11 cellular contexts compared by ENCODE assay signal in genomic region chr18:79476918-79477685, GRCh38.
DNase-seq lines count a peak whose midpoint lies in the region; ATAC-seq and TF ChIP-seq lines count a peak whose summit lies in the region.
"Had no signal": no experiment of that assay in that cellular context is flagged by ENCODE, and none has a peak within 500 bp of the region (broad histone marks: within the 10 kb centered on the region; RNA-seq: fewer than 3 reads in every experiment).

No MANE protein-coding gene starts in this region.

- TF ChIP-seq POLR2A in right lobe of liver (IDR thresholded peaks at IDR 0.05) = no peak
- TF ChIP-seq POLR2A in tibial nerve (IDR thresholded peaks at IDR 0.05) = no peak

- no peaks in the 10 kb centered on the region for H3K36me3 ChIP-seq in right lobe of liver
- peaks cover 0 to 35% (median 0%) of the 10 kb centered on the region in 3 donors for H3K36me3 ChIP-seq in tibial nerve

- intact Hi-C loops in left cardiac atrium (cut with DNase I) = no loop called here
- intact Hi-C loops in cardiac septum (cut with DNase I) = no loop called here
- intact Hi-C loops in right lobe of liver (cut with DNase I) = no loop called here
- intact Hi-C loops in activated T-helper 1 cell treated with anti-CD3 and anti-CD28 coated beads, Interleukin-12 subunit alpha, Interleukin-12 subunit beta, Interleukin-2, Interleukin-4 antibody, amounts not matched to agents 30 ng/mL and 10 ng/mL and 1 ng/mL, durations not matched to agents 14 hours and 24 hours and 36 hours (cut with micrococcal nuclease) = no loop called here

- DNase-seq in left cardiac atrium = peak; percentile 11
- DNase-seq in cardiac septum (ENCODE audit: low spot score) = no peak
- peak in 2 of 3 donors; percentile 3 to 13 for DNase-seq in right lobe of liver
- DNase-seq in tibial nerve (ENCODE audit: low spot score in 2 of 2) = no peak
- DNase-seq in central memory CD4-positive, alpha-beta T cell = no peak
- DNase-seq in activated T-helper 1 cell treated with anti-CD3 and anti-CD28 coated beads, Interleukin-12 subunit alpha, Interleukin-12 subunit beta, Interleukin-2, Interleukin-4 antibody, amounts not matched to agents 30 ng/mL and 10 ng/mL and 1 ng/mL, durations not matched to agents 14 hours and 24 hours and 36 hours (ENCODE audit: low spot score) = no peak
- no peak for DNase-seq in activated CD4-positive, alpha-beta T cell treated with anti-CD3 and anti-CD28 coated beads, Interleukin-2, amount 10 ng/mL, durations not matched to agents 7 days and 5 days
- DNase-seq: activated effector memory CD4-positive, alpha-beta T cell treated with anti-CD3 and anti-CD28 coated beads, Interleukin-2, amount 50 U/mL, for 16 hours had no signal

- peak; percentile 12 to 16 for TF ChIP-seq EP300 in tibial nerve (IDR thresholded peaks at IDR 0.05)

- peaks cover 31% of the 10 kb centered on the region for H3K36me3 Mint-ChIP-seq in activated T-helper 17 cell treated with anti-CD3 and anti-CD28 coated beads, Interleukin-2, amount 50 U/mL, for 72 hours (ENCODE audit: low read depth)
- peaks cover 14% of the 10 kb centered on the region for H3K36me3 Mint-ChIP-seq in activated T-helper 1 cell treated with anti-CD3 and anti-CD28 coated beads, Interleukin-12 subunit alpha, Interleukin-12 subunit beta, Interleukin-2, Interleukin-4 antibody, amounts not matched to agents 30 ng/mL and 10 ng/mL and 1 ng/mL, durations not matched to agents 14 hours and 24 hours and 36 hours (ENCODE audit: low read depth)
- peaks cover 6% of the 10 kb centered on the region for H3K36me3 Mint-ChIP-seq in activated CD4-positive, alpha-beta T cell treated with anti-CD3 and anti-CD28 coated beads, Interleukin-2, amount 10 ng/mL, durations not matched to agents 7 days and 5 days (ENCODE audit: low read depth)

- no peak for TF ChIP-seq CTCF in right lobe of liver (IDR thresholded peaks at IDR 0.05)
- TF ChIP-seq CTCF in tibial nerve (IDR thresholded peaks at IDR 0.05) = no peak

- peaks cover 3% of the 10 kb centered on the region for H3K4me1 Mint-ChIP-seq in activated T-helper 17 cell treated with anti-CD3 and anti-CD28 coated beads, Interleukin-2, amount 50 U/mL, for 72 hours
- no peaks in the 10 kb centered on the region for H3K4me1 Mint-ChIP-seq in activated T-helper 1 cell treated with anti-CD3 and anti-CD28 coated beads, Interleukin-12 subunit alpha, Interleukin-12 subunit beta, Interleukin-2, Interleukin-4 antibody, amounts not matched to agents 30 ng/mL and 10 ng/mL and 1 ng/mL, durations not matched to agents 14 hours and 24 hours and 36 hours (ENCODE audit: low read depth)
- peaks cover 5% of the 10 kb centered on the region for H3K4me1 Mint-ChIP-seq in activated CD4-positive, alpha-beta T cell treated with anti-CD3 and anti-CD28 coated beads, Interleukin-2, amount 10 ng/mL, durations not matched to agents 7 days and 5 days

- WGBS in right lobe of liver (ENCODE audit: insufficient coverage, low coverage, low lambda C conversion rate, missing lambda C conversion rate) = 79% methylated on average over 2 of the region's 18 CpGs
- 65 to 72% methylated on average over 18 of the region's 18 CpGs for WGBS in tibial nerve, 2 donors

- H3K4me3 ChIP-seq in right lobe of liver (no peak overlapping the region), tibial nerve (no peak overlapping the region)
- H3K4me3 ChIP-seq: lower lobe of right lung had no signal

- H3K27ac ChIP-seq in right lobe of liver (no peak overlapping the region), tibial nerve (peak overlapping the region in 1 of 4 donors; percentile 34)
- H3K27ac ChIP-seq: lower lobe of right lung had no signal

- POLR2A ChIA-PET in activated CD4-positive, alpha-beta T cell treated with anti-CD3 and anti-CD28 coated beads, Interleukin-2, amount 10 ng/mL, durations not matched to agents 7 days and 5 days (lab: Charles Lee) = no interaction called here

- H3K27me3 ChIP-seq in right lobe of liver (no peaks in the 10 kb centered on the region), tibial nerve (no peaks in the 10 kb centered on the region)

- H3K4me1 ChIP-seq in right lobe of liver = no peaks in the 10 kb centered on the region
- peaks cover 0 to 18% (median 0%) of the 10 kb centered on the region in 4 donors for H3K4me1 ChIP-seq in tibial nerve
- H3K4me1 ChIP-seq: lower lobe of right lung had no signal

- peak overlapping the region; percentile 43 for H3K27ac Mint-ChIP-seq in activated T-helper 17 cell treated with anti-CD3 and anti-CD28 coated beads, Interleukin-2, amount 50 U/mL, for 72 hours
- H3K27ac Mint-ChIP-seq in activated T-helper 1 cell treated with anti-CD3 and anti-CD28 coated beads, Interleukin-12 subunit alpha, Interleukin-12 subunit beta, Interleukin-2, Interleukin-4 antibody, amounts not matched to agents 30 ng/mL and 10 ng/mL and 1 ng/mL, durations not matched to agents 14 hours and 24 hours and 36 hours = no peak overlapping the region
- no peak overlapping the region for H3K27ac Mint-ChIP-seq in activated CD4-positive, alpha-beta T cell treated with anti-CD3 and anti-CD28 coated beads, Interleukin-2, amount 10 ng/mL, durations not matched to agents 7 days and 5 days

- ATAC-seq in left cardiac atrium = no peak
- no peak for ATAC-seq in activated T-helper 17 cell treated with anti-CD3 and anti-CD28 coated beads, Interleukin-2, amount 50 U/mL, for 72 hours (replicated peaks)
- ATAC-seq in right lobe of liver = peak in 1 of 4 donors; percentile 7
- ATAC-seq: esophagus mucosa had no signal

- H3K4me3 Mint-ChIP-seq in activated T-helper 17 cell treated with anti-CD3 and anti-CD28 coated beads, Interleukin-2, amount 50 U/mL, for 72 hours = no peak overlapping the region
- no peak overlapping the region for H3K4me3 Mint-ChIP-seq in activated T-helper 1 cell treated with anti-CD3 and anti-CD28 coated beads, Interleukin-12 subunit alpha, Interleukin-12 subunit beta, Interleukin-2, Interleukin-4 antibody, amounts not matched to agents 30 ng/mL and 10 ng/mL and 1 ng/mL, durations not matched to agents 14 hours and 24 hours and 36 hours
- no peak overlapping the region for H3K4me3 Mint-ChIP-seq in activated CD4-positive, alpha-beta T cell treated with anti-CD3 and anti-CD28 coated beads, Interleukin-2, amount 10 ng/mL, durations not matched to agents 7 days and 5 days

- CTCF ChIA-PET in activated CD4-positive, alpha-beta T cell treated with anti-CD3 and anti-CD28 coated beads, Interleukin-2, amount 10 ng/mL, durations not matched to agents 7 days and 5 days (lab: Charles Lee) = interaction anchor here (0.7 kb wide), 1 partner anchor 942 kb away, joined by 3 read pairs; no protein-coding TSS in a partner anchor

- no peaks in the 10 kb centered on the region for H3K9me3 Mint-ChIP-seq in activated T-helper 17 cell treated with anti-CD3 and anti-CD28 coated beads, Interleukin-2, amount 50 U/mL, for 72 hours
- no peaks in the 10 kb centered on the region for H3K9me3 Mint-ChIP-seq in activated T-helper 1 cell treated with anti-CD3 and anti-CD28 coated beads, Interleukin-12 subunit alpha, Interleukin-12 subunit beta, Interleukin-2, Interleukin-4 antibody, amounts not matched to agents 30 ng/mL and 10 ng/mL and 1 ng/mL, durations not matched to agents 14 hours and 24 hours and 36 hours
- H3K9me3 Mint-ChIP-seq in activated CD4-positive, alpha-beta T cell treated with anti-CD3 and anti-CD28 coated beads, Interleukin-2, amount 10 ng/mL, durations not matched to agents 7 days and 5 days = no peaks in the 10 kb centered on the region

- H3K27me3 Mint-ChIP-seq in activated T-helper 17 cell treated with anti-CD3 and anti-CD28 coated beads, Interleukin-2, amount 50 U/mL, for 72 hours = no peaks in the 10 kb centered on the region
- no peaks in the 10 kb centered on the region for H3K27me3 Mint-ChIP-seq in activated T-helper 1 cell treated with anti-CD3 and anti-CD28 coated beads, Interleukin-12 subunit alpha, Interleukin-12 subunit beta, Interleukin-2, Interleukin-4 antibody, amounts not matched to agents 30 ng/mL and 10 ng/mL and 1 ng/mL, durations not matched to agents 14 hours and 24 hours and 36 hours (ENCODE audit: insufficient read depth)
- H3K27me3 Mint-ChIP-seq in activated CD4-positive, alpha-beta T cell treated with anti-CD3 and anti-CD28 coated beads, Interleukin-2, amount 10 ng/mL, durations not matched to agents 7 days and 5 days = no peaks in the 10 kb centered on the region

- no peaks in the 10 kb centered on the region for H3K9me3 ChIP-seq in right lobe of liver
- H3K9me3 ChIP-seq in tibial nerve = no peaks in the 10 kb centered on the region
- H3K9me3 ChIP-seq: lower lobe of right lung had no signal

Comparison
In these comparisons a context has a peak if more than half of its experiments do, and no peak if none do; other contexts are left out.
1. DNase-seq: peak in left cardiac atrium (single experiment) and right lobe of liver (2 of 3); none in cardiac septum (single experiment), tibial nerve (0 of 2), central memory CD4-positive, alpha-beta T cell (single experiment), activated T-helper 1 cell treated with anti-CD3 and anti-CD28 coated beads, Interleukin-12 subunit alpha, Interleukin-12 subunit beta, Interleukin-2, Interleukin-4 antibody, amounts not matched to agents 30 ng/mL and 10 ng/mL and 1 ng/mL, durations not matched to agents 14 hours and 24 hours and 36 hours (single experiment) and activated CD4-positive, alpha-beta T cell treated with anti-CD3 and anti-CD28 coated beads, Interleukin-2, amount 10 ng/mL, durations not matched to agents 7 days and 5 days (single experiment).